Comparison of ENCODE assay signal across 20 cellular contexts in genomic region chr9:125911861-125912260, GRCh38.
DNase-seq lines count a peak whose midpoint lies in the region; ATAC-seq, FAIRE-seq and TF ChIP-seq lines count a peak whose summit lies in the region.
"Had no signal": no experiment of that assay in that cellular context is flagged by ENCODE, and none has a peak within 500 bp of the region (broad histone marks: within the 10 kb centered on the region; RNA-seq: fewer than 3 reads in every experiment).

No MANE protein-coding gene starts in this region.

- no TSS peak for BruUV-seq in GM12878 (replicated peaks; lab: Mats Ljungman, UMichigan)

- ATAC-seq in GM12878 (no peak), HG02840 (IDR thresholded peaks at IDR 0.05; ENCODE audit: low FRiP score, unreplicated experiment) (no peak), HG02759 (IDR thresholded peaks at IDR 0.05; ENCODE audit: unreplicated experiment) (no peak), GM21367 (IDR thresholded peaks at IDR 0.05; ENCODE audit: unreplicated experiment) (no peak)
- ATAC-seq: activated T-cell treated with anti-CD3 and anti-CD28 coated beads, Interleukin-2, amount 50 U/mL, for 72 hours; sciatic nerve had no signal

- no peak overlapping the region for H3K9ac ChIP-seq in GM12878 (ENCODE audit: control insufficient read depth, insufficient read depth, low read length)

- no peaks in the 10 kb centered on the region for H3K9me3 ChIP-seq in GM12878 (replicated peaks; ENCODE audit: control insufficient read depth, insufficient read depth, low read length)

- no peaks in the 10 kb centered on the region for H4K20me1 ChIP-seq in GM12878 (ENCODE audit: control insufficient read depth, insufficient read depth)

- CTCF ChIA-PET in GM12878 (lab: Yijun Ruan, JAX): interaction anchor here (0.8 to 2.0 kb wide), 6 partner anchors 8 to 353 kb away, joined by 3 to 9 read pairs (median 6); no protein-coding TSS in a partner anchor

- no peaks in the 10 kb centered on the region for H3K4me1 ChIP-seq in GM12878 (ENCODE audit: control insufficient read depth, insufficient read depth, low read length)

- FAIRE-seq in GM12878 (lab: Jason Lieb, UNC): no peak

- H3K79me2 ChIP-seq in GM12878 (ENCODE audit: control insufficient read depth, insufficient read depth, low read length): no peaks in the 10 kb centered on the region; the same call in none of the 2 replicates

- H3K27ac ChIP-seq in GM12878 (ENCODE audit: control insufficient read depth, insufficient read depth): no peak overlapping the region

- 97% methylated on average over 2 of the region's 2 CpGs for WGBS in GM12878 (ENCODE audit: insufficient coverage, insufficient replicate concordance, low lambda C conversion rate, missing lambda C conversion rate)

- in situ Hi-C loops in GM12878 (cut with MboI): no loop called here

- H3K36me3 ChIP-seq in GM12878 (ENCODE audit: control insufficient read depth in 2 of 2, insufficient read depth in 2 of 2, low read length in 1 of 2): no peaks in the 10 kb centered on the region; a peak in 3 of 4 replicates

- peak; percentile 18 for DNase-seq in NCI-H146 (lab: John Stamatoyannopoulos, UW)
- DNase-seq in NCI-H146 treated with DMSO at 0.1 percent for 48 hours (lab: John Stamatoyannopoulos, UW; ENCODE audit: unreplicated experiment): no peak
- peak; percentile 53 for DNase-seq in NCI-H2029 treated with DMSO at 0.1 percent for 48 hours (lab: John Stamatoyannopoulos, UW)
- DNase-seq in GM12878 (ENCODE audit: low read depth, low spot score): no peak
- peak; percentile 68 for DNase-seq in retinal pigment epithelial cell (ENCODE audit: low read depth)
- DNase-seq: activated CD4-positive, alpha-beta memory T cell treated with anti-CD3 and anti-CD28 coated beads for 36 hours; activated T-cell treated with anti-CD3 and anti-CD28 coated beads, Interleukin-2, amount 50 U/mL, for 72 hours; CD4-positive, CD25-positive, alpha-beta regulatory T cell; cortex of kidney; foreskin melanocyte; H9; KBM-7; nucleus accumbens; Right ventricle myocardium superior; stimulated activated naive CD4-positive, alpha-beta T cell; trophoblast cell had no signal

- no peak for TF ChIP-seq EP300 in GM12878 (IDR thresholded peaks at IDR 0.05; ENCODE audit: borderline replicate concordance in 1 of 2, control insufficient read depth in 1 of 2, low read depth in 2 of 2, low read length in 2 of 2)

- TF ChIP-seq POLR2A in GM12878 (IDR thresholded peaks at IDR 0.05; ENCODE audit: low read depth, low read length): no peak

- POLR2A ChIA-PET in GM12878 (lab: Charles Lee): interaction anchor here (0.6 to 0.8 kb wide), 3 partner anchors 9 to 161 kb away, joined by 3 to 4 read pairs (median 3); no protein-coding TSS in a partner anchor

- no peak overlapping the region for H2AFZ ChIP-seq in GM12878 (ENCODE audit: control insufficient read depth, low read depth, low read length)

- H3K4me3 ChIP-seq in GM12878 (no peak overlapping the region), retinal pigment epithelial cell (ENCODE audit: low read length) (no peak overlapping the region)

- intact Hi-C loops in GM12878 (cut with micrococcal nuclease; ENCODE audit: unreplicated experiment): no loop called here

- no peak overlapping the region for H3K4me2 ChIP-seq in GM12878 (ENCODE audit: control insufficient read depth, insufficient read depth)

- RAD21 ChIA-PET in GM12878 (lab: Charles Lee; ENCODE audit: unreplicated experiment): interaction anchor here (0.9 to 1.2 kb wide), 2 partner anchors 17 to 88 kb away, joined by 3 read pairs; no protein-coding TSS in a partner anchor

- SMC1A ChIA-PET in GM12878 (lab: Charles Lee; ENCODE audit: uncharacterized antibody, unreplicated experiment): interaction anchor here (0.7 to 2.1 kb wide), 12 partner anchors 10 to 162 kb away, joined by 3 to 16 read pairs (median 3); no protein-coding TSS in a partner anchor

- no peak for TF ChIP-seq CTCF in GM12878 (IDR thresholded peaks at IDR 0.05 in 2 of 3, conservative IDR thresholded peaks at IDR 0.05 in 1 of 3; ENCODE audit: control insufficient read depth in 2 of 3, extremely low read depth in 1 of 3, insufficient read depth in 1 of 3, low read depth in 3 of 3, low read length in 3 of 3)
- no peak for TF ChIP-seq CTCF in retinal pigment epithelial cell (conservative IDR thresholded peaks at IDR 0.05; ENCODE audit: low read depth, low read length)

- no peak for TF ChIP-seq RAD21 in GM12878 (IDR thresholded peaks at IDR 0.05; ENCODE audit: insufficient read depth, low read depth, low read length)

- no peaks in the 10 kb centered on the region for H3K27me3 ChIP-seq in GM12878 (replicated peaks in 1 of 2; ENCODE audit: control insufficient read depth in 2 of 2, insufficient read depth in 2 of 2, low read length in 1 of 2)

TF ChIP-seq in GM12878, 131 proteins besides CTCF, POLR2A, EP300 and RAD21:
- 0 out of 2 replicates have a peak, but pooled peaks have one; percentile 46 for TF ChIP-seq PAX5 (IDR thresholded peaks at IDR 0.05; ENCODE audit: borderline replicate concordance, low read depth, low read length)
- TF ChIP-seq CREM (IDR thresholded peaks at IDR 0.05; ENCODE audit: low read depth): no peak

Comparison
In these comparisons a context has a peak if more than half of its experiments do, and no peak if none do; other contexts are left out.
1. DNase-seq: peak in NCI-H146 (single experiment), NCI-H2029 treated with DMSO at 0.1 percent for 48 hours (single experiment) and retinal pigment epithelial cell (single experiment); none in NCI-H146 treated with DMSO at 0.1 percent for 48 hours (single experiment) and GM12878 (single experiment).